In genomic region chr10:16915308-16915707, GRCh38 we compare ENCODE assay signal across 19 cellular contexts.
DNase-seq lines count a peak whose midpoint lies in the region; ATAC-seq and TF ChIP-seq lines count a peak whose summit lies in the region.
"Had no signal": no experiment of that assay in that cellular context is flagged by ENCODE, and none has a peak within 500 bp of the region (broad histone marks: within the 10 kb centered on the region; RNA-seq: fewer than 3 reads in every experiment).

No MANE protein-coding gene starts in this region.

- POLR2A ChIA-PET in A673 (lab: Charles Lee; ENCODE audit: low non-redundant PET), result no interaction called here
- POLR2A ChIA-PET in OCI-LY7 (lab: Charles Lee), result no interaction called here

- H3K27me3 Mint-ChIP-seq in GM23338 (ENCODE audit: insufficient read depth, low read depth, poor library complexity), result no peaks in the 10 kb centered on the region
- peaks cover 2% of the 10 kb centered on the region for H3K27me3 Mint-ChIP-seq in glutamatergic neuron (ENCODE audit: unreplicated experiment)

- ATAC-seq in GM23338, result peak; percentile 84

- no peaks in the 10 kb centered on the region for H3F3A ChIP-seq in GM23338 (replicated peaks; ENCODE audit: low read depth)

- DNase-seq in A673 (ENCODE audit: low spot score) (peak; percentile 19), GM23338 (ENCODE audit: low spot score) (peak; percentile 40), OCI-LY7 (ENCODE audit: low spot score) (no peak), epithelial cell of proximal tubule (ENCODE audit: low read depth) (no peak), cerebellar cortex (ENCODE audit: low spot score) (no peak), cardiac septum (ENCODE audit: low spot score) (no peak), glutamatergic neuron (no peak), SKM-1 treated with dmso at 0.1 percent for 144 hours (lab: John Stamatoyannopoulos, UW; ENCODE audit: unreplicated experiment) (no peak)
- DNase-seq: activated CD4-positive, alpha-beta T cell treated with anti-CD3 and anti-CD28 coated beads, Interleukin-2, amount 10 ng/mL, durations not matched to agents 24 days and 14 days; activated naive CD4-positive, alpha-beta T cell treated with Interleukin-2 at 50 U/mL for 16 hours; COR-L47; esophagus squamous epithelium; NCI-H1436; NCI-H2227 treated with DMSO at 0.1 percent for 48 hours; SIG-M5; stimulated activated CD4-positive, alpha-beta T cell treated with anti-CD3 and anti-CD28 coated beads, Interleukin-15, amount 100 ng/mL, for 24 hours; T-helper 9 cell had no signal

- H2AFZ ChIP-seq in GM23338 (no peak overlapping the region), OCI-LY7 (ENCODE audit: low read length) (no peak overlapping the region)

- H3K4me1 ChIP-seq in A673 (ENCODE audit: insufficient read depth, low read length, poor library complexity, severe bottlenecking) (peaks cover 11% of the 10 kb centered on the region), GM23338 (ENCODE audit: insufficient read depth) (no peaks in the 10 kb centered on the region), OCI-LY7 (ENCODE audit: insufficient read depth, low read length, poor library complexity, severe bottlenecking) (no peaks in the 10 kb centered on the region)
- H3K4me1 ChIP-seq: ascending aorta, esophagus squamous epithelium, HAP-1 had no signal

- H3K9me3 ChIP-seq in A673 (ENCODE audit: low read depth, low read length, poor library complexity, severe bottlenecking) (peaks cover 3% of the 10 kb centered on the region), OCI-LY7 (ENCODE audit: low read length) (no peaks in the 10 kb centered on the region)
- H3K9me3 ChIP-seq: ascending aorta, esophagus squamous epithelium, HAP-1 had no signal

- no peaks in the 10 kb centered on the region for H3K36me3 ChIP-seq in A673 (ENCODE audit: insufficient read depth, low read length, poor library complexity, severe bottlenecking)
- no peaks in the 10 kb centered on the region for H3K36me3 ChIP-seq in GM23338 (ENCODE audit: insufficient read depth)
- H3K36me3 ChIP-seq in OCI-LY7 (ENCODE audit: insufficient read depth, low read length), result no peaks in the 10 kb centered on the region
- H3K36me3 ChIP-seq: ascending aorta, esophagus squamous epithelium, HAP-1 had no signal

- H3K79me2 ChIP-seq in GM23338 (replicated peaks; ENCODE audit: insufficient read depth) (no peaks in the 10 kb centered on the region), OCI-LY7 (ENCODE audit: insufficient read depth, low read depth, low read length) (no peaks in the 10 kb centered on the region)

- H4K20me1 ChIP-seq in GM23338 (replicated peaks; ENCODE audit: insufficient read depth) (no peaks in the 10 kb centered on the region), OCI-LY7 (ENCODE audit: insufficient read depth, low read length) (no peaks in the 10 kb centered on the region)

- H3K4me3 ChIP-seq in A673 (ENCODE audit: low read depth, low read length, poor library complexity, severe bottlenecking) (no peak overlapping the region), GM23338 (no peak overlapping the region), OCI-LY7 (ENCODE audit: low read depth, low read length, poor library complexity, severe bottlenecking) (no peak overlapping the region), epithelial cell of proximal tubule (ENCODE audit: low read depth, low read length) (no peak overlapping the region)
- H3K4me3 ChIP-seq: ascending aorta, esophagus squamous epithelium, HAP-1 had no signal

- no peak overlapping the region for H3K27ac Mint-ChIP-seq in GM23338
- no peak overlapping the region for H3K27ac Mint-ChIP-seq in glutamatergic neuron (ENCODE audit: unreplicated experiment)
- H3K27ac Mint-ChIP-seq: activated CD4-positive, alpha-beta T cell treated with anti-CD3 and anti-CD28 coated beads, Interleukin-2, amount 10 ng/mL, durations not matched to agents 24 days and 14 days had no signal

- H3K4me2 ChIP-seq in GM23338 (no peak overlapping the region), OCI-LY7 (ENCODE audit: low read length) (no peak overlapping the region)

- no peak overlapping the region for H3K4me3 Mint-ChIP-seq in GM23338
- no peak overlapping the region for H3K4me3 Mint-ChIP-seq in glutamatergic neuron (ENCODE audit: unreplicated experiment)
- H3K4me3 Mint-ChIP-seq: activated CD4-positive, alpha-beta T cell treated with anti-CD3 and anti-CD28 coated beads, Interleukin-2, amount 10 ng/mL, durations not matched to agents 24 days and 14 days had no signal

- H3K4me1 Mint-ChIP-seq in GM23338 (no peaks in the 10 kb centered on the region), glutamatergic neuron (ENCODE audit: low read depth, unreplicated experiment) (peaks cover 2% of the 10 kb centered on the region)

- H3K27me3 ChIP-seq in A673 (replicated peaks; ENCODE audit: insufficient read depth, low read depth, low read length, poor library complexity) (no peaks in the 10 kb centered on the region), GM23338 (ENCODE audit: insufficient read depth) (no peaks in the 10 kb centered on the region)
- H3K27me3 ChIP-seq: ascending aorta, esophagus squamous epithelium had no signal

- H3K9me3 Mint-ChIP-seq in GM23338 (no peaks in the 10 kb centered on the region), glutamatergic neuron (ENCODE audit: unreplicated experiment) (no peaks in the 10 kb centered on the region)
- H3K9me3 Mint-ChIP-seq: activated CD4-positive, alpha-beta T cell treated with anti-CD3 and anti-CD28 coated beads, Interleukin-2, amount 10 ng/mL, durations not matched to agents 24 days and 14 days had no signal

- CTCF ChIA-PET in A673 (lab: Charles Lee) (no interaction called here), OCI-LY7 (lab: Charles Lee; ENCODE audit: unreplicated experiment) (no interaction called here)

- intact Hi-C loops in A673 (cut with micrococcal nuclease; ENCODE audit: unreplicated experiment) (no loop called here), OCI-LY7 (cut with micrococcal nuclease; ENCODE audit: unreplicated experiment) (no loop called here), cardiac septum (cut with DNase I) (no loop called here)

- TF ChIP-seq CTCF in A673 (conservative IDR thresholded peaks at IDR 0.05; ENCODE audit: low read depth, low read length) (peak; percentile 30; the same call in 1 of the 2 replicates), GM23338 (conservative IDR thresholded peaks at IDR 0.05; ENCODE audit: low read depth in 2 of 2) (peak; percentile 39 to 42), OCI-LY7 (conservative IDR thresholded peaks at IDR 0.05; ENCODE audit: low read length) (0 out of 2 replicates have a peak, but pooled peaks have one; percentile 13), epithelial cell of proximal tubule (conservative IDR thresholded peaks at IDR 0.05; ENCODE audit: low read depth, low read length) (peak; percentile 15), glutamatergic neuron (IDR thresholded peaks at IDR 0.05; ENCODE audit: partially characterized antibody, unreplicated experiment) (no peak)

- no peaks in the 10 kb centered on the region for H3K9me2 ChIP-seq in GM23338 (ENCODE audit: insufficient read depth)
- no peaks in the 10 kb centered on the region for H3K9me2 ChIP-seq in OCI-LY7 (ENCODE audit: insufficient read depth, low read length)

- H3K36me3 Mint-ChIP-seq in GM23338 (ENCODE audit: low read depth) (no peaks in the 10 kb centered on the region), glutamatergic neuron (ENCODE audit: unreplicated experiment) (no peaks in the 10 kb centered on the region)

- BruUV-seq in A673 (replicated peaks; lab: Mats Ljungman, UMichigan) (no TSS peak), OCI-LY7 (replicated peaks; lab: Mats Ljungman, UMichigan) (no TSS peak)

- H3K27ac ChIP-seq in A673 (ENCODE audit: low read depth, low read length, poor library complexity, severe bottlenecking) (no peak overlapping the region), GM23338 (ENCODE audit: low read depth) (no peak overlapping the region), OCI-LY7 (ENCODE audit: low read depth, low read length, poor library complexity, severe bottlenecking) (no peak overlapping the region)
- H3K27ac ChIP-seq: ascending aorta, esophagus squamous epithelium had no signal

TF ChIP-seq in GM23338, 12 proteins besides CTCF, POLR2A, EP300 and RAD21:
- TF ChIP-seq REST (IDR thresholded peaks at IDR 0.05; ENCODE audit: unreplicated experiment) (no peak), ZNF114 (CRISPR knock-in tag; IDR thresholded peaks at IDR 0.05) (no peak), ZNF331 (CRISPR knock-in tag; IDR thresholded peaks at IDR 0.05; ENCODE audit: low read depth) (no peak), EZH2phosphoT487 (IDR thresholded peaks at IDR 0.05; ENCODE audit: unreplicated experiment) (no peak)

Comparison
In these comparisons a context has a peak if more than half of its experiments do, and no peak if none do; other contexts are left out.
1. DNase-seq: peak in A673 (single experiment) and GM23338 (single experiment); none in OCI-LY7 (single experiment), epithelial cell of proximal tubule (single experiment), cerebellar cortex (single experiment), cardiac septum (single experiment), glutamatergic neuron (single experiment) and SKM-1 treated with dmso at 0.1 percent for 144 hours (single experiment).